Comparison of ENCODE assay signal across 24 cellular contexts in genomic region chr10:132365102-132365501, GRCh38. TPM values are rescaled to one million over a fixed set of nuclear protein-coding genes. Genes with fewer than 3 reads are reported as not detected.
DNase-seq lines count a peak whose midpoint lies in the region; ATAC-seq and TF ChIP-seq lines count a peak whose summit lies in the region.
"Had no signal": no experiment of that assay in that cellular context is flagged by ENCODE, and none has a peak within 500 bp of the region (broad histone marks: within the 10 kb centered on the region; RNA-seq: fewer than 3 reads in every experiment).

No MANE protein-coding gene starts in this region.

- no peaks in the 10 kb centered on the region for H3F3A ChIP-seq in neural progenitor cell (ENCODE audit: low read depth)

- no peaks in the 10 kb centered on the region for H3K9me3 Mint-ChIP-seq in activated CD4-positive, alpha-beta T cell treated with anti-CD3 and anti-CD28 coated beads for 36 hours (ENCODE audit: low read depth)
- peaks cover 4% of the 10 kb centered on the region for H3K9me3 Mint-ChIP-seq in natural killer cell treated with Interleukin-12 subunit alpha and Interleukin-12 subunit beta and Interleukin-15 and Interleukin-18, amount 100 ng/mL, for 72 hours
- H3K9me3 Mint-ChIP-seq in natural killer cell (peaks cover 0 to 6% of the 10 kb centered on the region in 2 donors), neural progenitor cell (no peaks in the 10 kb centered on the region)
- H3K9me3 Mint-ChIP-seq: activated B cell treated with CpG ODN at 0.5 μM for 24 hours; activated CD4-positive, alpha-beta memory T cell treated with anti-CD3 and anti-CD28 coated beads, Interleukin-2, amount 10 ng/mL, durations not matched to agents 7 days and 5 days; memory B cell had no signal

- no peaks in the 10 kb centered on the region for H3K36me3 ChIP-seq in neural progenitor cell
- H3K36me3 ChIP-seq: MG63, SJSA1 had no signal

- DNase-seq in activated CD4-positive, alpha-beta T cell treated with anti-CD3 and anti-CD28 coated beads for 36 hours: no peak
- no peak for DNase-seq in activated CD4-positive, alpha-beta T cell treated with anti-CD3 and anti-CD28 coated beads, Interleukin-2, amount 50 U/mL, for 1 hour
- no peak for DNase-seq in natural killer cell treated with Interleukin-12 subunit alpha and Interleukin-12 subunit beta and Interleukin-15 and Interleukin-18, amount 100 ng/mL, for 72 hours (ENCODE audit: low spot score)
- DNase-seq in natural killer cell (no peak), neural progenitor cell (ENCODE audit: low spot score) (no peak), DMS53 treated with DMSO at 0.1 percent for 48 hours (lab: John Stamatoyannopoulos, UW; ENCODE audit: unreplicated experiment) (no peak)
- DNase-seq in stimulated activated naive CD4-positive, alpha-beta T cell (lab: John Stamatoyannopoulos, UW): no peak
- DNase-seq: activated B cell treated with CpG ODN at 0.5 μM for 24 hours; activated CD4-positive, alpha-beta memory T cell treated with anti-CD3 and anti-CD28 coated beads, Interleukin-2, amount 10 ng/mL, durations not matched to agents 7 days and 5 days; DMS79 treated with DMSO at 0.1 percent for 48 hours; effector CD4-positive, alpha-beta T cell; GF-D8; MG63; NCI-H1105; NCI-H187 treated with DMSO at 0.1 percent for 48 hours; NCI-H2171; T1000; trophoblast cell had no signal

- TF ChIP-seq CTCF in natural killer cell (IDR thresholded peaks at IDR 0.05): no peak
- TF ChIP-seq CTCF in neural progenitor cell (IDR thresholded peaks at IDR 0.05): no peak

- H2AFZ ChIP-seq in neural progenitor cell (replicated peaks): no peak overlapping the region

- H3K4me1 Mint-ChIP-seq in activated CD4-positive, alpha-beta T cell treated with anti-CD3 and anti-CD28 coated beads for 36 hours: no peaks in the 10 kb centered on the region
- peaks cover 0 to 8% of the 10 kb centered on the region in 2 donors for H3K4me1 Mint-ChIP-seq in natural killer cell treated with Interleukin-12 subunit alpha and Interleukin-12 subunit beta and Interleukin-15 and Interleukin-18, amount 100 ng/mL, for 72 hours (ENCODE audit: low read depth in 2 of 2)
- H3K4me1 Mint-ChIP-seq in natural killer cell: peaks cover 0 to 11% of the 10 kb centered on the region in 2 donors
- H3K4me1 Mint-ChIP-seq in neural progenitor cell: peaks cover 20% of the 10 kb centered on the region
- H3K4me1 Mint-ChIP-seq: activated B cell treated with CpG ODN at 0.5 μM for 24 hours; activated CD4-positive, alpha-beta memory T cell treated with anti-CD3 and anti-CD28 coated beads, Interleukin-2, amount 10 ng/mL, durations not matched to agents 7 days and 5 days had no signal

- H3K4me2 ChIP-seq in neural progenitor cell: no peak overlapping the region
- H3K4me2 ChIP-seq: KMS-11 had no signal

- H3K36me3 Mint-ChIP-seq in activated CD4-positive, alpha-beta T cell treated with anti-CD3 and anti-CD28 coated beads for 36 hours (ENCODE audit: low read depth): peaks cover 3% of the 10 kb centered on the region
- H3K36me3 Mint-ChIP-seq in natural killer cell treated with Interleukin-12 subunit alpha and Interleukin-12 subunit beta and Interleukin-15 and Interleukin-18, amount 100 ng/mL, for 72 hours: peaks cover 10% of the 10 kb centered on the region
- H3K36me3 Mint-ChIP-seq in natural killer cell: peaks cover 24% of the 10 kb centered on the region
- peaks cover 18% of the 10 kb centered on the region for H3K36me3 Mint-ChIP-seq in neural progenitor cell

- no peaks in the 10 kb centered on the region for H3K9me3 ChIP-seq in neural progenitor cell (ENCODE audit: low read depth)
- H3K9me3 ChIP-seq: MG63, SJSA1 had no signal

- ATAC-seq in activated CD4-positive, alpha-beta T cell treated with anti-CD3 and anti-CD28 coated beads for 36 hours: peak; percentile 19
- no peak for ATAC-seq in natural killer cell treated with Interleukin-12 subunit alpha and Interleukin-12 subunit beta and Interleukin-15 and Interleukin-18, amount 100 ng/mL, for 72 hours
- ATAC-seq in natural killer cell (no peak), HG03139 (IDR thresholded peaks at IDR 0.05; ENCODE audit: unreplicated experiment) (no peak)

- H3K9ac ChIP-seq in neural progenitor cell: no peak overlapping the region
- H3K9ac ChIP-seq: KMS-11 had no signal

- peaks cover 6% of the 10 kb centered on the region for H3K4me1 ChIP-seq in neural progenitor cell
- H3K4me1 ChIP-seq: SJSA1 had no signal

- H3K4me3 ChIP-seq in neural progenitor cell: no peak overlapping the region
- H3K4me3 ChIP-seq: MG63, SJSA1 had no signal

- no peaks in the 10 kb centered on the region for H3K79me2 ChIP-seq in neural progenitor cell (ENCODE audit: low read depth)

- CTCF ChIA-PET in activated CD4-positive, alpha-beta T cell treated with anti-CD3 and anti-CD28 coated beads for 36 hours (lab: Charles Lee): no interaction called here

- no peak overlapping the region for H3K27ac Mint-ChIP-seq in activated CD4-positive, alpha-beta T cell treated with anti-CD3 and anti-CD28 coated beads for 36 hours
- peak overlapping the region; percentile 30 to 43 for H3K27ac Mint-ChIP-seq in natural killer cell treated with Interleukin-12 subunit alpha and Interleukin-12 subunit beta and Interleukin-15 and Interleukin-18, amount 100 ng/mL, for 72 hours
- peak overlapping the region in 1 of 2 donors; percentile 75 for H3K27ac Mint-ChIP-seq in natural killer cell
- H3K27ac Mint-ChIP-seq in neural progenitor cell: peak overlapping the region; percentile 84
- H3K27ac Mint-ChIP-seq: activated B cell treated with CpG ODN at 0.5 μM for 24 hours; activated CD4-positive, alpha-beta memory T cell treated with anti-CD3 and anti-CD28 coated beads, Interleukin-2, amount 10 ng/mL, durations not matched to agents 7 days and 5 days had no signal

- no peak overlapping the region for H3K27ac ChIP-seq in neural progenitor cell
- H3K27ac ChIP-seq: C4-2B, epithelial cell of prostate, KMS-11, SJSA1 had no signal

- H3K27me3 Mint-ChIP-seq in activated CD4-positive, alpha-beta T cell treated with anti-CD3 and anti-CD28 coated beads for 36 hours: no peaks in the 10 kb centered on the region
- no peaks in the 10 kb centered on the region for H3K27me3 Mint-ChIP-seq in natural killer cell treated with Interleukin-12 subunit alpha and Interleukin-12 subunit beta and Interleukin-15 and Interleukin-18, amount 100 ng/mL, for 72 hours
- H3K27me3 Mint-ChIP-seq in natural killer cell (ENCODE audit: low read depth in 2 of 2): no peaks in the 10 kb centered on the region
- H3K27me3 Mint-ChIP-seq in neural progenitor cell (ENCODE audit: insufficient read depth, low read depth): peaks cover under 1% of the 10 kb centered on the region
- H3K27me3 Mint-ChIP-seq: activated B cell treated with CpG ODN at 0.5 μM for 24 hours; activated CD4-positive, alpha-beta memory T cell treated with anti-CD3 and anti-CD28 coated beads, Interleukin-2, amount 10 ng/mL, durations not matched to agents 7 days and 5 days; memory B cell had no signal

- POLR2A ChIA-PET in activated CD4-positive, alpha-beta T cell treated with anti-CD3 and anti-CD28 coated beads for 36 hours (lab: Charles Lee): no interaction called here

- H3K27me3 ChIP-seq in neural progenitor cell: no peaks in the 10 kb centered on the region
- H3K27me3 ChIP-seq: MG63, SJSA1 had no signal

- no peak overlapping the region for H3K4me3 Mint-ChIP-seq in activated CD4-positive, alpha-beta T cell treated with anti-CD3 and anti-CD28 coated beads for 36 hours
- H3K4me3 Mint-ChIP-seq in natural killer cell treated with Interleukin-12 subunit alpha and Interleukin-12 subunit beta and Interleukin-15 and Interleukin-18, amount 100 ng/mL, for 72 hours: no peak overlapping the region
- H3K4me3 Mint-ChIP-seq in natural killer cell (no peak overlapping the region), neural progenitor cell (no peak overlapping the region)
- H3K4me3 Mint-ChIP-seq: activated B cell treated with CpG ODN at 0.5 μM for 24 hours; activated CD4-positive, alpha-beta memory T cell treated with anti-CD3 and anti-CD28 coated beads, Interleukin-2, amount 10 ng/mL, durations not matched to agents 7 days and 5 days; memory B cell had no signal

- intact Hi-C loops in activated CD4-positive, alpha-beta T cell treated with anti-CD3 and anti-CD28 coated beads for 36 hours (cut with DNase I, micrococcal nuclease): no loop called here
- intact Hi-C loops in natural killer cell (cut with micrococcal nuclease): no loop called here

- H4K20me1 ChIP-seq in neural progenitor cell (ENCODE audit: low read depth): no peaks in the 10 kb centered on the region

RNA-seq across cellular contexts. Expression of gene PWWP2B, which starts 31.9 kb away (rescaled TPM):
- total RNA-seq in activated CD4-positive, alpha-beta T cell treated with anti-CD3 and anti-CD28 coated beads for 36 hours: 1 to 10 TPM; 2.4 to 2.9 TPM
- 10 to 100 TPM; 15.2 to 17.9 TPM for total RNA-seq in natural killer cell treated with Interleukin-12 subunit alpha and Interleukin-12 subunit beta and Interleukin-15 and Interleukin-18, amount 100 ng/mL, for 72 hours
- total RNA-seq in natural killer cell (10 to 100 TPM; 23.7 to 29.5 (median 24.4) TPM), neural progenitor cell (ENCODE audit: low replicate concordance) (0.34 and 1.5 TPM in 2 replicates)

RNA-seq across cellular contexts. Expression of gene LRRC27, which starts 33.1 kb away (rescaled TPM):
- total RNA-seq in activated CD4-positive, alpha-beta T cell treated with anti-CD3 and anti-CD28 coated beads for 36 hours: 1 to 10 TPM; 3.6 to 4.1 TPM
- 1 to 10 TPM; 6.5 to 8.5 TPM for total RNA-seq in natural killer cell treated with Interleukin-12 subunit alpha and Interleukin-12 subunit beta and Interleukin-15 and Interleukin-18, amount 100 ng/mL, for 72 hours
- 10 to 100 TPM in 1 of 3 donors, 1 to 10 TPM in 2; 8.1 to 22.5 (median 9.9) TPM for total RNA-seq in natural killer cell
- 8.0 and 16.9 TPM in 2 replicates for total RNA-seq in neural progenitor cell (ENCODE audit: low replicate concordance)

RNA-seq across cellular contexts. Expression of gene STK32C, which starts 57.4 kb away (rescaled TPM):
- 10 to 100 TPM; 15.8 to 19.9 TPM for total RNA-seq in activated CD4-positive, alpha-beta T cell treated with anti-CD3 and anti-CD28 coated beads for 36 hours
- total RNA-seq in natural killer cell treated with Interleukin-12 subunit alpha and Interleukin-12 subunit beta and Interleukin-15 and Interleukin-18, amount 100 ng/mL, for 72 hours: 10 to 100 TPM; 29.2 to 34.6 TPM
- total RNA-seq in natural killer cell: 10 to 100 TPM; 12.7 to 22.1 (median 17.9) TPM
- total RNA-seq in neural progenitor cell (ENCODE audit: low replicate concordance): 2.5 and 13.5 TPM in 2 replicates
